In the genomic region with DNA sequence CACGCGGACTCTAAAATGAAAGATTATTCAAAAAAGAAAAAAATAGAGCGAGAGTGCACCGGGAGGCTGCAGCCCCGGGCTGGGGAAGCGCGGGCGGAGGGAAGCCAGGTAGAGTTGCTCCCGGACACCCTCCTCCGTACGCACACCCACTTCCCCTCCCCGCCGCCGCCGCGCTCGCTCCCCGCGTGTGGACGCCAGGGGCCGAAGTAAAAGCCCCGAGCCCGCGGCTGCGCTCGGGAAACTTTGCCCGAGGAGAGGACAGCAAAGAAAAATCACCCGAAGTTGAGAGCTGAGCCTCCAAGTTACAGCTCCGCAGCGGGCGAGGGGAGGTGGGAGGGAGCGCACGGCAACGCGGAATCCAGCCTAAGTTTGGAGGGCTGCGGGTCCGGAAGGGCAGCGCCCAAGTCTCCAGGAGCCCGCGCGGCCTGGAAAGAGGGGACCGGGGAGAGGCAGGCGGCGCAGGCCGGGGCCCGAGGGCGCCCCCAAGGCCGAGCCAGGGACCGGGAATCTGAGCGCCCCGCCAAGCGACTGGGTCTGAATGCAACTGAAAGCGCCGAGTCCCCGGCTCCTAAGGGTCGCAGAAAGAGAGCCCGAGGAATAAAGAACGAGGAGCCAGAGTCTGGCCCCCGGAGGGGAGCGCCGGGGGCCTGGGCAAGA, we compare ENCODE assay signal across 8 cellular contexts. TPM values are rescaled to one million over a fixed set of nuclear protein-coding genes. Genes with fewer than 3 reads are reported as not detected.
DNase-seq lines count a peak whose midpoint lies in the region; ATAC-seq and TF ChIP-seq lines count a peak whose summit lies in the region.

No MANE protein-coding gene starts in this region.

- H3K36me3 Mint-ChIP-seq in dendritic cell treated with granulocyte-macrophage colony-stimulating factor and Interleukin-4, amounts not matched to agents 40 ng/mL and 50 ng/mL, for 4 days (ENCODE audit: low read depth): peaks cover 52% of the 10 kb centered on the region
- H3K36me3 Mint-ChIP-seq in memory B cell: peaks cover 8% of the 10 kb centered on the region

- no peaks in the 10 kb centered on the region for H3F3A ChIP-seq in GM23248 (ENCODE audit: insufficient read depth)

- peak; percentile 82 for DNase-seq in DMS53 (lab: John Stamatoyannopoulos, UW)
- DNase-seq in GM23248: peak; percentile 54
- DNase-seq in Peyer's patch: peak; percentile 51 to 79 (median 76)
- DNase-seq in memory B cell (ENCODE audit: low spot score in 2 of 2): peak; percentile 51 to 57
- DNase-seq in transverse colon: peak; percentile 60
- no peak for DNase-seq in inferior parietal cortex (ENCODE audit: extremely low spot score)
- DNase-seq in cortex of kidney (lab: John Stamatoyannopoulos, UW): no peak

- peaks cover 45% of the 10 kb centered on the region for H3K4me1 Mint-ChIP-seq in dendritic cell treated with granulocyte-macrophage colony-stimulating factor and Interleukin-4, amounts not matched to agents 40 ng/mL and 50 ng/mL, for 4 days (ENCODE audit: low read depth)
- peaks cover 4% of the 10 kb centered on the region for H3K4me1 Mint-ChIP-seq in memory B cell

- peak overlapping the region; percentile 94 for H3K4me3 Mint-ChIP-seq in dendritic cell treated with granulocyte-macrophage colony-stimulating factor and Interleukin-4, amounts not matched to agents 40 ng/mL and 50 ng/mL, for 4 days
- H3K4me3 Mint-ChIP-seq in memory B cell: peak overlapping the region; percentile 93

- peak overlapping the region; percentile 99 for H3K4me2 ChIP-seq in GM23248 (ENCODE audit: unreplicated experiment)

- peak in 1 of 2 donors; percentile 9 for TF ChIP-seq POLR2A in Peyer's patch (IDR thresholded peaks at IDR 0.05)
- TF ChIP-seq POLR2A in transverse colon (IDR thresholded peaks at IDR 0.05): peak; percentile 8

- no peaks in the 10 kb centered on the region for H3K36me3 ChIP-seq in GM23248 (ENCODE audit: low read depth)
- no peaks in the 10 kb centered on the region for H3K36me3 ChIP-seq in Peyer's patch
- no peaks in the 10 kb centered on the region for H3K36me3 ChIP-seq in transverse colon

- H4K20me1 ChIP-seq in GM23248 (ENCODE audit: insufficient read depth): no peaks in the 10 kb centered on the region

- no peaks in the 10 kb centered on the region for H3K9me3 Mint-ChIP-seq in dendritic cell treated with granulocyte-macrophage colony-stimulating factor and Interleukin-4, amounts not matched to agents 40 ng/mL and 50 ng/mL, for 4 days
- H3K9me3 Mint-ChIP-seq in memory B cell: no peaks in the 10 kb centered on the region

- H3K27me3 ChIP-seq in GM23248 (replicated peaks; ENCODE audit: insufficient read depth): peaks cover 28% of the 10 kb centered on the region
- H3K27me3 ChIP-seq in Peyer's patch: peaks cover 0 to 10% of the 10 kb centered on the region in 2 donors
- peaks cover 58% of the 10 kb centered on the region for H3K27me3 ChIP-seq in transverse colon

- 0 to 1% methylated on average over 44 to 61 of the region's 61 CpGs for WGBS in GM23248 (ENCODE audit: low coverage in 1 of 2, low lambda C conversion rate in 2 of 2, missing lambda C conversion rate in 2 of 2), 2 experiments
- WGBS in transverse colon (ENCODE audit: low coverage in 1 of 2), 2 donors: 1 to 4% methylated on average over 5 to 49 of the region's 61 CpGs

- H3K4me1 ChIP-seq in GM23248 (ENCODE audit: insufficient read depth) (peaks cover 2% of the 10 kb centered on the region; the same call in 1 of the 2 replicates), Peyer's patch (peaks cover 0 to 55% (median 4%) of the 10 kb centered on the region in 4 donors), transverse colon (peaks cover 0 to 59% (median 33%) of the 10 kb centered on the region in 4 donors)

- no peaks in the 10 kb centered on the region; the same call in 1 of the 2 replicates for H3K79me2 ChIP-seq in GM23248 (ENCODE audit: insufficient read depth)

- TF ChIP-seq CTCF in Peyer's patch (IDR thresholded peaks at IDR 0.05): peak in 2 of 6 experiments; percentile 3 to 24
- TF ChIP-seq CTCF in transverse colon (IDR thresholded peaks at IDR 0.05): peak in 2 of 5 experiments; percentile 6 to 18

- H3K9me3 ChIP-seq in GM23248 (ENCODE audit: low read depth): no peaks in the 10 kb centered on the region
- H3K9me3 ChIP-seq in Peyer's patch: no peaks in the 10 kb centered on the region
- H3K9me3 ChIP-seq in transverse colon: no peaks in the 10 kb centered on the region

- peak overlapping the region; percentile 83 for H3K27ac Mint-ChIP-seq in dendritic cell treated with granulocyte-macrophage colony-stimulating factor and Interleukin-4, amounts not matched to agents 40 ng/mL and 50 ng/mL, for 4 days
- peak overlapping the region; percentile 92 for H3K27ac Mint-ChIP-seq in memory B cell

- H3K9me2 ChIP-seq in GM23248 (ENCODE audit: insufficient read depth): no peaks in the 10 kb centered on the region

- peak overlapping the region; percentile 98 for H2AFZ ChIP-seq in GM23248

- intact Hi-C loops in dendritic cell treated with granulocyte-macrophage colony-stimulating factor and Interleukin-4, amounts not matched to agents 40 ng/mL and 50 ng/mL, for 4 days (cut with micrococcal nuclease): loop anchor here (2.0 to 10.0 kb wide), 4 partner anchors 39 to 1789 kb away; no protein-coding TSS in a partner anchor
- intact Hi-C loops in transverse colon (cut with DNase I; ENCODE audit: low total_unique reads): loop anchor here (10.0 kb wide), 2 partner anchors 1249 to 1519 kb away; no protein-coding TSS in a partner anchor

- H3K4me3 ChIP-seq in GM23248 (peak overlapping the region; percentile 82), Peyer's patch (peak overlapping the region; percentile 57 to 79 (median 68)), transverse colon (peak overlapping the region; percentile 53 to 75 (median 68))

- no peak for TF ChIP-seq EP300 in transverse colon (IDR thresholded peaks at IDR 0.05; ENCODE audit: low read depth)

- peak; percentile 15 for ATAC-seq in memory B cell (ENCODE audit: low read depth)

- peak overlapping the region; percentile 47 for H3K9ac ChIP-seq in GM23248

- H3K27ac ChIP-seq in GM23248: no peak overlapping the region
- H3K27ac ChIP-seq in Peyer's patch: peak overlapping the region; percentile 70 to 92 (median 79)
- peak overlapping the region; percentile 84 to 88 (median 88) for H3K27ac ChIP-seq in transverse colon

- H3K27me3 Mint-ChIP-seq in dendritic cell treated with granulocyte-macrophage colony-stimulating factor and Interleukin-4, amounts not matched to agents 40 ng/mL and 50 ng/mL, for 4 days: peaks cover 5% of the 10 kb centered on the region
- H3K27me3 Mint-ChIP-seq in memory B cell: no peaks in the 10 kb centered on the region

- in situ Hi-C loops in GM23248 (cut with MboI) (loop anchor here (25.0 kb wide), 1 partner anchor 1517 kb away; no protein-coding TSS in a partner anchor), transverse colon (cut with MboI; ENCODE audit: low pct_ligation_motif_present in 1 of 4, low pct_unique_long_range_greater_than_20kb in 1 of 4, low sequenced_read_pairs in 3 of 4) (loop anchor here in 2 of 4 donors (25.0 kb wide), 3 partner anchors 1117 to 1517 kb away; no protein-coding TSS in a partner anchor)

RNA-seq across cellular contexts. Expression of a gene that starts 0.7 kb away (rescaled TPM):
- total RNA-seq in GM23248 (2014; rRNA removed; shearing (Covaris generic)): 1.8 and 3.5 TPM in 2 replicates
- polyA plus RNA-seq in GM23248 (2016; fragmentation: Nextera tagmentation; extraction: Ambion mirVana): 8.9 and 9.6 TPM in 2 replicates
- total RNA-seq in Peyer's patch: 10 to 100 TPM; 35.4 to 94.9 (median 68.8) TPM
- 10 to 100 TPM; 11.3 to 38.1 (median 19.9) TPM for total RNA-seq in transverse colon

Comparison
In these comparisons a context has a peak if more than half of its experiments do, and no peak if none do; other contexts are left out.
1. DNase-seq: peak in DMS53 (single experiment), GM23248 (single experiment), Peyer's patch (3 of 3), memory B cell (2 of 2) and transverse colon (single experiment); none in inferior parietal cortex (single experiment) and cortex of kidney (single experiment).
2. Peak in every context shown above with its lines, with median percentiles within 50 percentile points of each other: H3K4me3 ChIP-seq.